16 cellular contexts compared by ENCODE assay signal in the genomic region with DNA sequence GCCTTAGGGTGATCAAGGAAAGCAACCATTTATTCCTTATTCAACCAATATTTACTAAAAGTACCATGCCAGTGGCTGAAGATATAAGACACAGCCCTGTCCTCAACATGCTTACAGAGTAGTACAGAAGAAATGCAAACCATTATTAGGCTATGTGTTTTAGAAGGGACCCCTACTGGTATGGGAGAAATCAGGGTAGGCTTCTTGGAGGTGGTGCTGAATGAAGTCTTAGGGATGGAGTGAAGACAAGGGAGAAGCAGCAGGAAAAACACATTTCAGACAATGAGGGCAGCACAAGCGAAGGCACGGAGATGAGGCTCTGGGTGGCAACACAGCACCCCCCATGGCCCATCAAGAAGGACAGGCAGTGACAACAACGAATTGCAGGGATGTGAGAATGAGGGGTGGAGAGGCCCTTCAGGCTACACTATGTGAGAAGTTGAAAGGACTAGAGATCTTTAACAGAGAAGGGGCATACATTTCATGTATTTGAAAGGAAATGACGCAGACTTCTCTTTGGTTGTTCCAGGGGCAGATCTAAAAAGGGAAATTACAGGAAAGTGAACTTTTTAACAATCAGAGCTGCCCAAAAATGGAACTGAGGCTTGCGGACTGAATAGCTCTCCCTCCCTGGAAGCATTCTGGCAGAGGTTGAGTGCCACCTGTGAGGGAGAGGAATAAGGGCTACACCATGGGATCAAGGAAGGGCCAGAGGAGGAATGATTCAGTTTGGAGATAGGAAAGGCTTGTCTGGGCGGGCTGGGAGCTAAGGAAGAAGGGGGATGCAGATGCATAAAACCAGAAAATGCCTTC.
"Had no signal": no experiment of that assay in that cellular context is flagged by ENCODE, and none has a peak within 500 bp of the region (broad histone marks: within the 10 kb centered on the region; RNA-seq: fewer than 3 reads in every experiment).

No MANE protein-coding gene starts in this region.

- H3K27ac ChIP-seq: esophagus muscularis mucosa, lower lobe of right lung, SJSA1, skin epidermis had no signal

- H3K36me3 ChIP-seq: SJSA1 had no signal

- H3K9me3 ChIP-seq: esophagus muscularis mucosa, lower lobe of right lung, SJSA1 had no signal

- H3K4me1 ChIP-seq: lower lobe of right lung, SJSA1 had no signal

- H3K27me3 ChIP-seq: esophagus muscularis mucosa, SJSA1 had no signal

- H3K4me3 Mint-ChIP-seq: activated CD4-positive, alpha-beta T cell treated with anti-CD3 and anti-CD28 coated beads, Interleukin-2, amount 10 ng/mL, durations not matched to agents 24 days and 14 days; activated CD8-positive, alpha-beta T cell treated with anti-CD3 and anti-CD28 coated beads, Interleukin-2, amount 10 ng/mL, durations not matched to agents 7 days and 5 days had no signal

- H3K36me3 Mint-ChIP-seq: immature natural killer cell had no signal

- H3K9me3 Mint-ChIP-seq: activated CD4-positive, alpha-beta T cell treated with anti-CD3 and anti-CD28 coated beads, Interleukin-2, amount 10 ng/mL, durations not matched to agents 24 days and 14 days; immature natural killer cell had no signal

- ATAC-seq: activated CD8-positive, alpha-beta T cell treated with anti-CD3 and anti-CD28 coated beads, Interleukin-2, amount 10 ng/mL, durations not matched to agents 7 days and 5 days; lower lobe of right lung had no signal

- H3K27me3 Mint-ChIP-seq: activated CD4-positive, alpha-beta T cell treated with anti-CD3 and anti-CD28 coated beads, Interleukin-2, amount 10 ng/mL, durations not matched to agents 24 days and 14 days had no signal

- H3K4me3 ChIP-seq: esophagus muscularis mucosa, lower lobe of right lung, SJSA1, skin epidermis had no signal

- FAIRE-seq: colon, TTC549, urothelium cell line had no signal

- DNase-seq: activated CD4-positive, alpha-beta T cell treated with anti-CD3 and anti-CD28 coated beads, Interleukin-2, amount 10 ng/mL, durations not matched to agents 24 days and 14 days; activated CD4-positive, CD25-positive, alpha-beta regulatory T cell; activated CD8-positive, alpha-beta T cell treated with anti-CD3 and anti-CD28 coated beads, Interleukin-2, amount 10 ng/mL, durations not matched to agents 7 days and 5 days; activated naive CD4-positive, alpha-beta T cell; caudate nucleus; immature natural killer cell; lower lobe of right lung; stimulated activated CD4-positive, alpha-beta T cell treated with anti-CD3 and anti-CD28 coated beads, Interleukin-4, amount 100 ng/mL, for 4 hours; stimulated activated CD8-positive, alpha-beta memory T cell treated with anti-CD3 and anti-CD28 coated beads, Interleukin-4, amount 100 ng/mL, for 48 hours; T-helper 2 cell had no signal

- H3K27ac Mint-ChIP-seq: activated CD4-positive, alpha-beta T cell treated with anti-CD3 and anti-CD28 coated beads, Interleukin-2, amount 10 ng/mL, durations not matched to agents 24 days and 14 days; activated CD8-positive, alpha-beta T cell treated with anti-CD3 and anti-CD28 coated beads, Interleukin-2, amount 10 ng/mL, durations not matched to agents 7 days and 5 days; immature natural killer cell had no signal
